In the genomic region with DNA sequence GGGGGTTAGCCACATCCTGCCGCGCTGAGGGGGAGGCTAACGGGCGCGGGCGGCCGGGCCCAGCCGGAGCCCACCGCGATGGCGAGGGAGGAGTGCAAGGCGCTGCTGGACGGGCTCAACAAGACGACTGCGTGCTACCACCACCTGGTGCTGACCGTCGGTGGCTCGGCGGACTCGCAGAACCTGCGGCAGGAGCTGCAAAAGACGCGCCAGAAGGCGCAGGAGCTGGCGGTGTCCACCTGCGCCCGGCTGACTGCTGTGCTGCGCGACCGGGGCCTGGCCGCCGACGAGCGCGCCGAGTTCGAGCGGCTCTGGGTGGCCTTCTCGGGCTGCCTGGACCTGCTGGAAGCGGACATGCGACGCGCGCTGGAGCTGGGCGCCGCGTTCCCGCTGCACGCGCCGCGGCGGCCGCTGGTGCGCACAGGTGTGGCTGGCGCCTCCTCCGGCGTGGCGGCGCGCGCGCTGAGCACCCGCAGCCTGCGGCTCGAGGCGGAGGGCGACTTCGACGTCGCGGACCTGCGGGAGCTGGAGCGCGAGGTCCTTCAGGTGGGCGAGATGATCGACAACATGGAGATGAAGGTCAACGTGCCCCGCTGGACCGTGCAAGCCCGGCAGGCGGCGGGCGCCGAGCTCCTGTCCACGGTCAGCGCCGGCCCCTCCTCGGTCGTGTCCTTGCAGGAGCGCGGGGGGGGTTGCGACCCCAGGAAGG, we compare ENCODE assay signal across 8 cellular contexts. TPM values are rescaled to one million over a fixed set of nuclear protein-coding genes. Genes with fewer than 3 reads are reported as not detected.
DNase-seq lines count a peak whose midpoint lies in the region; ATAC-seq, FAIRE-seq and TF ChIP-seq lines count a peak whose summit lies in the region.

No MANE protein-coding gene starts in this region.

- TF ChIP-seq CTCF in A549 (IDR thresholded peaks at IDR 0.05): no peak; the same call in 2 of the 3 replicates
- TF ChIP-seq CTCF in gastroesophageal sphincter (IDR thresholded peaks at IDR 0.05): no peak

- ATAC-seq in A549 (peak; percentile 15 to 25), gastroesophageal sphincter (no peak), HG03108 (IDR thresholded peaks at IDR 0.05; ENCODE audit: unreplicated experiment) (no peak)

- no peak overlapping the region for H3K9ac ChIP-seq in GM23248

- CTCF ChIA-PET in A549 (lab: Yijun Ruan, JAX): interaction anchor here (0.6 to 2.4 kb wide), 17 partner anchors 9 to 287 kb away, joined by 3 to 11 read pairs (median 4); partner anchors contain the start of gene NUDT19
- CTCF ChIA-PET in activated CD4-positive, alpha-beta memory T cell treated with anti-CD3 and anti-CD28 coated beads for 36 hours (lab: Charles Lee): interaction anchor here (1.1 kb wide), 1 partner anchor 20 kb away, joined by 3 read pairs; no protein-coding TSS in a partner anchor

- in situ Hi-C loops in GM23248 (cut with MboI): no loop called here

- POLR2A ChIA-PET in A549 (lab: Yijun Ruan, JAX): interaction anchor here (0.5 to 2.2 kb wide), 3 partner anchors 15 to 280 kb away, joined by 3 to 24 read pairs (median 3); partner anchors contain the start of genes DPY19L3 and NUDT19
- POLR2A ChIA-PET in activated CD4-positive, alpha-beta memory T cell treated with anti-CD3 and anti-CD28 coated beads for 36 hours (lab: Charles Lee): interaction anchor here (1.6 kb wide), 1 partner anchor 15 kb away, joined by 5 read pairs; the partner anchor contains the start of gene NUDT19

- intact Hi-C loops in activated CD4-positive, alpha-beta memory T cell treated with anti-CD3 and anti-CD28 coated beads for 36 hours (cut with micrococcal nuclease): loop anchor here (5.0 kb wide), 1 partner anchor 296 kb away; the partner anchor contains the start of genes CEP89 and FAAP24
- intact Hi-C loops in posterior vena cava (cut with DNase I): no loop called here

- no peaks in the 10 kb centered on the region for H3K9me3 Mint-ChIP-seq in activated CD4-positive, alpha-beta memory T cell treated with anti-CD3 and anti-CD28 coated beads for 36 hours

- peaks cover 34% of the 10 kb centered on the region for H3K79me2 ChIP-seq in GM23248 (ENCODE audit: insufficient read depth)

- no peak overlapping the region for H3K27ac Mint-ChIP-seq in activated CD4-positive, alpha-beta memory T cell treated with anti-CD3 and anti-CD28 coated beads for 36 hours

- H3F3A ChIP-seq in GM23248 (ENCODE audit: insufficient read depth): no peaks in the 10 kb centered on the region

- TF ChIP-seq EP300 in A549 (IDR thresholded peaks at IDR 0.05) (no peak), gastroesophageal sphincter (IDR thresholded peaks at IDR 0.05) (no peak)

- peak; percentile 43 to 74 for DNase-seq in A549 (ENCODE audit: low read depth in 1 of 2, low spot score in 1 of 2)
- DNase-seq in GM23248: peak; percentile 23
- peak; percentile 17 for DNase-seq in activated CD4-positive, alpha-beta memory T cell treated with anti-CD3 and anti-CD28 coated beads for 36 hours
- peak; percentile 82 for DNase-seq in posterior vena cava (ENCODE audit: low spot score)
- DNase-seq in AG08395 (ENCODE audit: low spot score): no peak
- DNase-seq in NCI-H1694 (lab: John Stamatoyannopoulos, UW): no peak

- H3K27me3 ChIP-seq in GM23248 (replicated peaks; ENCODE audit: insufficient read depth) (peaks cover 19% of the 10 kb centered on the region), gastroesophageal sphincter (peaks cover 22% of the 10 kb centered on the region)

- no peaks in the 10 kb centered on the region for H3K9me2 ChIP-seq in GM23248 (ENCODE audit: insufficient read depth)

- peak overlapping the region; percentile 72 to 85; a peak in 5 of 6 replicates for H3K27ac ChIP-seq in A549
- no peak overlapping the region for H3K27ac ChIP-seq in GM23248
- peak overlapping the region in 3 of 4 donors; percentile 87 to 92 (median 92) for H3K27ac ChIP-seq in gastroesophageal sphincter

- no peak for FAIRE-seq in A549 (lab: Jason Lieb, UNC)

- H3K4me1 Mint-ChIP-seq in activated CD4-positive, alpha-beta memory T cell treated with anti-CD3 and anti-CD28 coated beads for 36 hours (ENCODE audit: low read depth): peaks cover 26% of the 10 kb centered on the region

- H3K4me1 ChIP-seq in A549 (peaks cover 7% of the 10 kb centered on the region; the same call in 2 of the 3 replicates), GM23248 (ENCODE audit: insufficient read depth) (peaks cover 18% of the 10 kb centered on the region), gastroesophageal sphincter (peaks cover 0 to 63% (median 9%) of the 10 kb centered on the region in 3 donors)

- H3K4me3 ChIP-seq in A549: peak overlapping the region; percentile 84
- H3K4me3 ChIP-seq in GM23248: peak overlapping the region; percentile 80
- H3K4me3 ChIP-seq in gastroesophageal sphincter: peak overlapping the region; percentile 88 to 89

- H3K27me3 Mint-ChIP-seq in activated CD4-positive, alpha-beta memory T cell treated with anti-CD3 and anti-CD28 coated beads for 36 hours: peaks cover 11% of the 10 kb centered on the region

- H4K20me1 ChIP-seq in GM23248 (ENCODE audit: insufficient read depth): no peaks in the 10 kb centered on the region; the same call in 1 of the 2 replicates

- peak overlapping the region; percentile 82 for H3K4me2 ChIP-seq in A549
- H3K4me2 ChIP-seq in GM23248 (ENCODE audit: unreplicated experiment): peak overlapping the region; percentile 89

- WGBS in A549 (ENCODE audit: missing lambda C conversion rate): 16% methylated on average over 66 of the region's 93 CpGs
- 6 to 7% methylated on average over 45 to 84 of the region's 93 CpGs for WGBS in GM23248 (ENCODE audit: low coverage in 1 of 2, low lambda C conversion rate in 2 of 2, missing lambda C conversion rate in 2 of 2), 2 experiments
- 20% methylated on average over 4 of the region's 93 CpGs; no CpG with 5 or more reads in 1 of the 2 donors for WGBS in gastroesophageal sphincter (ENCODE audit: low coverage in 1 of 2), 2 donors

- TF ChIP-seq RAD21 in A549 (conservative IDR thresholded peaks at IDR 0.05 in 1 of 2, IDR thresholded peaks at IDR 0.05 in 1 of 2): no peak

- H3K9me3 ChIP-seq in A549 (no peaks in the 10 kb centered on the region; the same call in 2 of the 3 replicates), GM23248 (ENCODE audit: low read depth) (no peaks in the 10 kb centered on the region), gastroesophageal sphincter (no peaks in the 10 kb centered on the region)

- H3K4me3 Mint-ChIP-seq in activated CD4-positive, alpha-beta memory T cell treated with anti-CD3 and anti-CD28 coated beads for 36 hours: peak overlapping the region; percentile 79

- no peaks in the 10 kb centered on the region for H3K36me3 ChIP-seq in GM23248 (ENCODE audit: low read depth)
- H3K36me3 ChIP-seq in gastroesophageal sphincter: no peaks in the 10 kb centered on the region

- peaks cover 2% of the 10 kb centered on the region for H3K36me3 Mint-ChIP-seq in activated CD4-positive, alpha-beta memory T cell treated with anti-CD3 and anti-CD28 coated beads for 36 hours

- TF ChIP-seq POLR2A in A549 (IDR thresholded peaks at IDR 0.05; ENCODE audit: low read length) (no peak), gastroesophageal sphincter (IDR thresholded peaks at IDR 0.05) (no peak)

- peak overlapping the region; percentile 94 for H2AFZ ChIP-seq in GM23248

RNA-seq across cellular contexts. Expression of gene RGS9BP, which starts 0.7 kb away (rescaled TPM):
- polyA plus RNA-seq in A549 (2011; rRNA removed) (0.17 and 0.20 TPM in 2 replicates), A549 (2017; fragmentation: RNase III; extraction: RNeasy Plus Mini Kit Qiagen cat#74134 plus additional on column Dnase treatment) (0.30 to 0.46 TPM (median 0.41 TPM) in 3 replicates), GM23248 (2016; fragmentation: Nextera tagmentation; extraction: Ambion mirVana) (0.08 TPM in 1 of 2 replicates, not detected in the other)
- 0.20 and 0.32 TPM in 2 replicates for polyA plus RNA-seq in A549 (2012; cell fraction: cytosol; rRNA removed)
- polyA plus RNA-seq in A549 (2012; cell fraction: nucleus; rRNA removed): 0.20 and 0.29 TPM in 2 replicates
- polyA minus RNA-seq in A549 (2011; rRNA and poly(A)+ RNA removed): 0.24 and 0.41 TPM in 2 replicates
- under 0.01 and 0.22 TPM in 2 replicates for total RNA-seq in GM23248 (2014; rRNA removed; shearing (Covaris generic))
- total RNA-seq in activated CD4-positive, alpha-beta memory T cell treated with anti-CD3 and anti-CD28 coated beads for 36 hours: under 1 TPM; 0.10 to 0.19 TPM
- total RNA-seq in gastroesophageal sphincter (1 to 10 TPM in 3 of 4 donors, under 1 TPM in 1; 0.54 to 4.5 (median 2.6) TPM), posterior vena cava (under 1 TPM; 0.14 to 0.24 TPM)

RNA-seq across cellular contexts. Expression of gene ANKRD27, which starts 1.4 kb away (rescaled TPM):
- polyA plus RNA-seq in A549 (2011; rRNA removed): 60.8 and 62.1 TPM in 2 replicates
- 28.2 and 30.5 TPM in 2 replicates for polyA plus RNA-seq in A549 (2012; cell fraction: cytosol; rRNA removed)
- polyA plus RNA-seq in A549 (2012; cell fraction: nucleus; rRNA removed): 38.1 and 46.2 TPM in 2 replicates
- 23.1 to 23.7 TPM (median 23.1 TPM) in 3 replicates for polyA plus RNA-seq in A549 (2017; fragmentation: RNase III; extraction: RNeasy Plus Mini Kit Qiagen cat#74134 plus additional on column Dnase treatment)
- 58.2 and 61.0 TPM in 2 replicates for polyA minus RNA-seq in A549 (2011; rRNA and poly(A)+ RNA removed)
- 19.0 and 27.5 TPM in 2 replicates for total RNA-seq in GM23248 (2014; rRNA removed; shearing (Covaris generic))
- polyA plus RNA-seq in GM23248 (2016; fragmentation: Nextera tagmentation; extraction: Ambion mirVana): 16.5 and 17.9 TPM in 2 replicates
- total RNA-seq in activated CD4-positive, alpha-beta memory T cell treated with anti-CD3 and anti-CD28 coated beads for 36 hours: 10 to 100 TPM; 39.7 to 45.4 TPM
- 10 to 100 TPM; 43.5 to 63.3 (median 52.6) TPM for total RNA-seq in gastroesophageal sphincter
- total RNA-seq in posterior vena cava: 10 to 100 TPM; 25.2 to 38.1 TPM

RNA-seq across cellular contexts. Expression of gene NUDT19, which starts 15.3 kb away (rescaled TPM):
- polyA plus RNA-seq in A549 (2011; rRNA removed): 28.3 and 32.6 TPM in 2 replicates
- 17.3 and 28.0 TPM in 2 replicates for polyA plus RNA-seq in A549 (2012; cell fraction: cytosol; rRNA removed)
- 17.5 and 20.1 TPM in 2 replicates for polyA plus RNA-seq in A549 (2012; cell fraction: nucleus; rRNA removed)
- polyA plus RNA-seq in A549 (2017; fragmentation: RNase III; extraction: RNeasy Plus Mini Kit Qiagen cat#74134 plus additional on column Dnase treatment): 30.1 to 31.1 TPM (median 30.5 TPM) in 3 replicates
- 14.6 and 19.4 TPM in 2 replicates for polyA minus RNA-seq in A549 (2011; rRNA and poly(A)+ RNA removed)
- total RNA-seq in GM23248 (2014; rRNA removed; shearing (Covaris generic)): 18.0 and 19.5 TPM in 2 replicates
- 25.1 and 28.1 TPM in 2 replicates for polyA plus RNA-seq in GM23248 (2016; fragmentation: Nextera tagmentation; extraction: Ambion mirVana)
- total RNA-seq in activated CD4-positive, alpha-beta memory T cell treated with anti-CD3 and anti-CD28 coated beads for 36 hours: 10 to 100 TPM; 14.9 to 15.0 TPM
- total RNA-seq in gastroesophageal sphincter: 10 to 100 TPM in 2 of 4 donors, 1 to 10 TPM in 2; 6.1 to 13.6 (median 9.0) TPM
- 1 to 10 TPM; 7.1 to 8.1 TPM for total RNA-seq in posterior vena cava

RNA-seq across cellular contexts. Expression of gene TDRD12, which starts 43.2 kb away (rescaled TPM):
- polyA plus RNA-seq in A549 (2011; rRNA removed) (0.19 and 0.20 TPM in 2 replicates), A549 (2017; fragmentation: RNase III; extraction: RNeasy Plus Mini Kit Qiagen cat#74134 plus additional on column Dnase treatment) (0.21 to 0.53 TPM (median 0.34 TPM) in 3 replicates), GM23248 (2016; fragmentation: Nextera tagmentation; extraction: Ambion mirVana) (0.09 and 0.16 TPM in 2 replicates)
- 0.05 and 0.13 TPM in 2 replicates for polyA plus RNA-seq in A549 (2012; cell fraction: cytosol; rRNA removed)
- 0.11 and 0.24 TPM in 2 replicates for polyA plus RNA-seq in A549 (2012; cell fraction: nucleus; rRNA removed)
- polyA minus RNA-seq in A549 (2011; rRNA and poly(A)+ RNA removed): 0.10 and 0.12 TPM in 2 replicates
- total RNA-seq in GM23248 (2014; rRNA removed; shearing (Covaris generic)): 0.22 TPM in 1 of 2 replicates, not detected in the other
- total RNA-seq in activated CD4-positive, alpha-beta memory T cell treated with anti-CD3 and anti-CD28 coated beads for 36 hours: under 1 TPM; 0.24 to 0.63 TPM
- total RNA-seq in gastroesophageal sphincter (1 to 10 TPM in 2 of 4 donors, under 1 TPM in 1, not detected in 1; 0.13 to 1.7 (median 1.2) TPM), posterior vena cava (under 1 TPM; 0.24 to 0.65 TPM)

Comparison
In these comparisons a context has a peak if more than half of its experiments do, and no peak if none do; other contexts are left out.
1. ATAC-seq: peak in A549 (2 of 2); none in gastroesophageal sphincter (single experiment) and HG03108 (single experiment).
2. DNase-seq: peak in A549 (2 of 2), GM23248 (single experiment), activated CD4-positive, alpha-beta memory T cell treated with anti-CD3 and anti-CD28 coated beads for 36 hours (single experiment) and posterior vena cava (single experiment); none in AG08395 (single experiment) and NCI-H1694 (single experiment).
3. Peak in every context shown above with its lines, with median percentiles within 50 percentile points of each other: H3K4me3 ChIP-seq.